In the genomic region with DNA sequence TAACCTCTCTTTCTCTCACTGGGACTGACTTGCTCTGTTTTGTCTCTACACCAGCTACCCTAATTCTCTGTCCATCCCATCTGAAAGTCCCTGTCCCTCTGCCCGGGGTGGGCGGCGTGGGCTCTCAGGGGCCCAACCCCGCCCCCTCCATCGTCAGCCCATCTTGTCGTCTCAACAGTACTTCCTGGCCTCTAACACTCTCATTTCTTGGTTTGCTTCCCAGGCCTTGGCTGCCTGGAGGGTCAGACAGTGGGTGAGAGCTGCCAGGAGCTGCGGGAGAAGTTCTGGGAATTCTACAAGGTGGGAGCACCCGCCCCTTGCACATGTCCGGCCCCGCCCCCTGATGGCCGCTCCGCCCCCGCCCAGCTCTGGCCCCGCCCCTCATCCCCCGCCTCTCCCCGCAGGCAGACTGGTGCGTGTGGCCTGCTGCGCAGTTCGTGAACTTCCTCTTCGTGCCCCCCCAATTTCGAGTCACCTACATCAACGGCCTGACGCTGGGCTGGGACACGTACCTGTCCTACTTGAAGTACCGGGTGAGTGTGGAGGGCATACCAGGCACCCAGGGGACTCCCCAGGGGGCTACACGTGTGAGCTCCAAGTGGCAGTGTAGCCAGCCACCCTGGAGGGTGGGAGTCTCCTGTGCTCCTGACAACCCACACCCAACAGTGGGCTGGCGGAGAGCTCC, we compare ENCODE assay signal across 8 cellular contexts. TPM values are rescaled to one million over a fixed set of nuclear protein-coding genes. Genes with fewer than 3 reads are reported as not detected.
DNase-seq lines count a peak whose midpoint lies in the region; ATAC-seq, FAIRE-seq and TF ChIP-seq lines count a peak whose summit lies in the region.

No MANE protein-coding gene starts in this region.

- H3K4me3 ChIP-seq in HUES6 (ENCODE audit: low read depth, low read length) (peak overlapping the region; percentile 88), iPS-18c (ENCODE audit: insufficient read depth, low read depth, low read length) (peak overlapping the region; percentile 9), kidney (ENCODE audit: low read length in 2 of 2) (peak overlapping the region in 1 of 2 donors; percentile 76)

- ATAC-seq in activated T-helper 17 cell treated with anti-CD3 and anti-CD28 coated beads, Interleukin-2, amount 50 U/mL, for 72 hours (replicated peaks), result no peak
- no peak for ATAC-seq in stimulated activated naive CD8-positive, alpha-beta T cell treated with anti-CD3 and anti-CD28 coated beads, Interleukin-15, amount 100 ng/mL, for 72 hours
- ATAC-seq in HG03139 (IDR thresholded peaks at IDR 0.05; ENCODE audit: unreplicated experiment), result no peak

- no peak for TF ChIP-seq CTCF in kidney (IDR thresholded peaks at IDR 0.05; ENCODE audit: borderline replicate concordance, extremely low read depth, insufficient read depth)

- peak; percentile 70 for DNase-seq in AG20443 (ENCODE audit: low spot score)
- peak; percentile 33 to 40 for DNase-seq in stimulated activated naive CD8-positive, alpha-beta T cell treated with anti-CD3 and anti-CD28 coated beads, Interleukin-15, amount 100 ng/mL, for 72 hours
- DNase-seq in G401 (ENCODE audit: low spot score), result no peak
- DNase-seq in kidney, result no peak

- no peaks in the 10 kb centered on the region for H3K27me3 Mint-ChIP-seq in activated T-helper 17 cell treated with anti-CD3 and anti-CD28 coated beads, Interleukin-2, amount 50 U/mL, for 72 hours
- H3K27me3 Mint-ChIP-seq in stimulated activated naive CD8-positive, alpha-beta T cell treated with anti-CD3 and anti-CD28 coated beads, Interleukin-15, amount 100 ng/mL, for 72 hours, result no peaks in the 10 kb centered on the region

- peaks cover 8% of the 10 kb centered on the region for H3K4me1 Mint-ChIP-seq in activated T-helper 17 cell treated with anti-CD3 and anti-CD28 coated beads, Interleukin-2, amount 50 U/mL, for 72 hours
- H3K4me1 Mint-ChIP-seq in stimulated activated naive CD8-positive, alpha-beta T cell treated with anti-CD3 and anti-CD28 coated beads, Interleukin-15, amount 100 ng/mL, for 72 hours, result peaks cover 27% of the 10 kb centered on the region

- no peak for FAIRE-seq in kidney (lab: Jason Lieb, UNC)

- intact Hi-C loops in kidney (cut with DNase I), result loop anchor here (10.0 kb wide), 1 partner anchor 60 kb away; a partner anchor contains a TSS

- H3K9me3 Mint-ChIP-seq in activated T-helper 17 cell treated with anti-CD3 and anti-CD28 coated beads, Interleukin-2, amount 50 U/mL, for 72 hours, result no peaks in the 10 kb centered on the region
- H3K9me3 Mint-ChIP-seq in stimulated activated naive CD8-positive, alpha-beta T cell treated with anti-CD3 and anti-CD28 coated beads, Interleukin-15, amount 100 ng/mL, for 72 hours, result no peaks in the 10 kb centered on the region

- peaks cover 35% of the 10 kb centered on the region for H3K36me3 ChIP-seq in HUES6 (ENCODE audit: control insufficient read depth, insufficient read depth, low read length)
- H3K36me3 ChIP-seq in kidney (ENCODE audit: control insufficient read depth in 1 of 2, insufficient read depth in 2 of 2, low read length in 2 of 2), result peaks cover 8 to 22% of the 10 kb centered on the region in 2 donors

- in situ Hi-C loops in G401 (cut with HindIII; ENCODE audit: low sequenced_read_pairs), result no loop called here

- no peaks in the 10 kb centered on the region for H3K27me3 ChIP-seq in HUES6 (ENCODE audit: control insufficient read depth, insufficient read depth, low read length)

- H3K27ac Mint-ChIP-seq in activated T-helper 17 cell treated with anti-CD3 and anti-CD28 coated beads, Interleukin-2, amount 50 U/mL, for 72 hours, result no peak overlapping the region
- peak overlapping the region in 1 of 2 donors; percentile 52 for H3K27ac Mint-ChIP-seq in stimulated activated naive CD8-positive, alpha-beta T cell treated with anti-CD3 and anti-CD28 coated beads, Interleukin-15, amount 100 ng/mL, for 72 hours

- peaks cover 31% of the 10 kb centered on the region for H3K36me3 Mint-ChIP-seq in activated T-helper 17 cell treated with anti-CD3 and anti-CD28 coated beads, Interleukin-2, amount 50 U/mL, for 72 hours (ENCODE audit: low read depth)

- H3K9me3 ChIP-seq in HUES6 (ENCODE audit: control insufficient read depth, insufficient read depth, low read depth, low read length), result no peaks in the 10 kb centered on the region
- no peaks in the 10 kb centered on the region for H3K9me3 ChIP-seq in iPS-18c (ENCODE audit: control insufficient read depth, insufficient read depth, low read length)
- H3K9me3 ChIP-seq in kidney (ENCODE audit: control insufficient read depth in 1 of 2, low read length in 2 of 2), result no peaks in the 10 kb centered on the region

- H3K27ac ChIP-seq in HUES6 (ENCODE audit: low read depth, low read length) (no peak overlapping the region), kidney (ENCODE audit: low read depth in 2 of 2, low read length in 2 of 2) (peak overlapping the region in 1 of 2 donors; percentile 28)

- H3K4me3 Mint-ChIP-seq in activated T-helper 17 cell treated with anti-CD3 and anti-CD28 coated beads, Interleukin-2, amount 50 U/mL, for 72 hours, result peak overlapping the region; percentile 86
- H3K4me3 Mint-ChIP-seq in stimulated activated naive CD8-positive, alpha-beta T cell treated with anti-CD3 and anti-CD28 coated beads, Interleukin-15, amount 100 ng/mL, for 72 hours, result peak overlapping the region; percentile 84 to 87

- peaks cover 17% of the 10 kb centered on the region for H3K4me1 ChIP-seq in HUES6 (ENCODE audit: control insufficient read depth, insufficient read depth, low read length)
- H3K4me1 ChIP-seq in kidney (ENCODE audit: control insufficient read depth in 1 of 2, insufficient read depth in 1 of 2, low read depth in 1 of 2, low read length in 2 of 2), result peaks cover 9 to 11% of the 10 kb centered on the region in 2 donors

- H3K9ac ChIP-seq in HUES6 (ENCODE audit: low read length) (no peak overlapping the region), kidney (ENCODE audit: low read length in 2 of 2) (peak overlapping the region in 1 of 2 donors; percentile 24)

RNA-seq across cellular contexts. Expression of gene MPV17L2, which starts 1.7 kb away (rescaled TPM):
- total RNA-seq in activated T-helper 17 cell treated with anti-CD3 and anti-CD28 coated beads, Interleukin-2, amount 50 U/mL, for 72 hours, result 10 to 100 TPM in 1 of 2 donors, 1 to 10 TPM in 1; 4.2 to 12.0 TPM
- total RNA-seq in G401 (2014; rRNA removed; shearing (Covaris generic)), result 30.4 and 67.0 TPM in 2 replicates
- total RNA-seq in kidney, result 11.5 TPM
- 31.1 TPM for polyA plus RNA-seq in kidney (ENCODE audit: insufficient read depth, low read depth, low replicate concordance)

RNA-seq across cellular contexts. Expression of gene RAB3A, which starts 9.1 kb away (rescaled TPM):
- total RNA-seq in activated T-helper 17 cell treated with anti-CD3 and anti-CD28 coated beads, Interleukin-2, amount 50 U/mL, for 72 hours, result 1 to 10 TPM; 7.2 to 9.5 TPM
- total RNA-seq in G401 (2014; rRNA removed; shearing (Covaris generic)), result 0.14 and 2.0 TPM in 2 replicates
- total RNA-seq in kidney, result 5.2 TPM
- polyA plus RNA-seq in kidney (ENCODE audit: insufficient read depth, low read depth, low replicate concordance), result 10.5 TPM

RNA-seq across cellular contexts. Expression of gene IFI30, which starts 21.1 kb away (rescaled TPM):
- total RNA-seq in activated T-helper 17 cell treated with anti-CD3 and anti-CD28 coated beads, Interleukin-2, amount 50 U/mL, for 72 hours, result 10 to 100 TPM; 51.7 to 81.1 TPM
- total RNA-seq in G401 (2014; rRNA removed; shearing (Covaris generic)), result 77.6 and 103 TPM in 2 replicates
- 109 TPM for total RNA-seq in kidney
- 173 TPM for polyA plus RNA-seq in kidney (ENCODE audit: insufficient read depth, low read depth, low replicate concordance)

RNA-seq across cellular contexts. Expression of gene PDE4C, which starts 31.5 kb away (rescaled TPM):
- total RNA-seq in activated T-helper 17 cell treated with anti-CD3 and anti-CD28 coated beads, Interleukin-2, amount 50 U/mL, for 72 hours, result 1 to 10 TPM in 1 of 2 donors, under 1 TPM in 1; 0.95 to 1.4 TPM
- 11.1 and 17.0 TPM in 2 replicates for total RNA-seq in G401 (2014; rRNA removed; shearing (Covaris generic))
- 2.0 TPM for total RNA-seq in kidney
- not detected for polyA plus RNA-seq in kidney (ENCODE audit: insufficient read depth, low read depth, low replicate concordance)

RNA-seq across cellular contexts. Expression of gene PIK3R2, which starts 41.7 kb away (rescaled TPM):
- total RNA-seq in activated T-helper 17 cell treated with anti-CD3 and anti-CD28 coated beads, Interleukin-2, amount 50 U/mL, for 72 hours, result 10 to 100 TPM; 13.0 to 21.8 TPM
- 7.9 and 31.5 TPM in 2 replicates for total RNA-seq in G401 (2014; rRNA removed; shearing (Covaris generic))
- 29.6 TPM for total RNA-seq in kidney
- polyA plus RNA-seq in kidney (ENCODE audit: insufficient read depth, low read depth, low replicate concordance), result 10.1 TPM

Comparison
In these comparisons a context has a peak if more than half of its experiments do, and no peak if none do; other contexts are left out.
1. DNase-seq: peak in AG20443 (single experiment) and stimulated activated naive CD8-positive, alpha-beta T cell treated with anti-CD3 and anti-CD28 coated beads, Interleukin-15, amount 100 ng/mL, for 72 hours (2 of 2); none in G401 (single experiment) and kidney (single experiment).